8 cellular contexts compared by ENCODE assay signal in genomic region chr6:36131517-36132220, GRCh38. TPM values are rescaled to one million over a fixed set of nuclear protein-coding genes. Genes with fewer than 3 reads are reported as not detected.
DNase-seq lines count a peak whose midpoint lies in the region; ATAC-seq, FAIRE-seq and TF ChIP-seq lines count a peak whose summit lies in the region.

No MANE protein-coding gene starts in this region.

- intact Hi-C loops in body of pancreas (cut with DNase I): no loop called here
- intact Hi-C loops in HepG2 (cut with micrococcal nuclease; ENCODE audit: unreplicated experiment): loop anchor here (2.0 to 5.0 kb wide), 2 partner anchors 65 to 171 kb away; partner anchors contain the start of gene BRPF3

- no peaks in the 10 kb centered on the region for H3K27me3 ChIP-seq in body of pancreas
- H3K27me3 ChIP-seq in HepG2 (ENCODE audit: control insufficient read depth in 1 of 2, insufficient read depth in 2 of 2, low read length in 2 of 2): no peaks in the 10 kb centered on the region

- BruUV-seq in HepG2 (replicated peaks; lab: Mats Ljungman, UMichigan): no TSS peak

- H4K20me1 ChIP-seq in HepG2 (ENCODE audit: insufficient read depth, low read length): no peaks in the 10 kb centered on the region

- H2AFZ ChIP-seq in HepG2 (ENCODE audit: low read length): no peak overlapping the region

- ATAC-seq in GM21526 (IDR thresholded peaks at IDR 0.05; ENCODE audit: low FRiP score, unreplicated experiment): peak; percentile 77
- ATAC-seq in body of pancreas: peak; percentile 53
- peak; percentile 22 for ATAC-seq in HepG2

- TF ChIP-seq POLR2A in body of pancreas (IDR thresholded peaks at IDR 0.05): no peak
- no peak; a peak in 1 of 4 replicates for TF ChIP-seq POLR2A in HepG2 (IDR thresholded peaks at IDR 0.05; ENCODE audit: insufficient read depth in 1 of 2, low read depth in 2 of 2, low read length in 2 of 2)

- POLR2A ChIA-PET in HepG2 (lab: Yijun Ruan, JAX): interaction anchor here (0.6 to 4.3 kb wide), 28 partner anchors 9 to 743 kb away, joined by 3 to 45 read pairs (median 4); partner anchors contain the start of genes BRPF3, MAPK14 and PPIL1

- TF ChIP-seq EP300 in HepG2 (IDR thresholded peaks at IDR 0.05; ENCODE audit: low read depth in 2 of 2, low read length in 2 of 2) (peak in 1 of 2 experiments; percentile 57; a peak in 1 of 4 replicates), HepG2 (CRISPR knock-in tag; IDR thresholded peaks at IDR 0.05; ENCODE audit: borderline replicate concordance) (no peak)

- H3K9ac ChIP-seq in HepG2 (ENCODE audit: insufficient read depth, low read depth, low read length): peak overlapping the region; percentile 93

- H3K4me1 ChIP-seq in body of pancreas (peaks cover 28% of the 10 kb centered on the region), HepG2 (ENCODE audit: insufficient read depth, low read length) (peaks cover 66% of the 10 kb centered on the region)

- DNase-seq in EH (ENCODE audit: low read depth): peak; percentile 78
- peak; percentile 63 for DNase-seq in HT-29 (ENCODE audit: low spot score)
- DNase-seq in SHP77 treated with DMSO at 0.1 percent for 48 hours (lab: John Stamatoyannopoulos, UW): peak; percentile 58
- DNase-seq in body of pancreas: peak; percentile 79 to 88 (median 86)
- DNase-seq in HepG2 (ENCODE audit: low spot score): peak; percentile 84
- DNase-seq in stimulated activated CD8-positive, alpha-beta memory T cell treated with anti-CD3 and anti-CD28 coated beads, Interleukin-15, amount 100 ng/mL, for 48 hours (ENCODE audit: low read depth in 2 of 2): peak; percentile 46 to 49
- no peak for DNase-seq in H4 (ENCODE audit: low spot score)

- H3K4me3 ChIP-seq in body of pancreas (peak overlapping the region in 1 of 2 donors; percentile 54), HepG2 (replicated peaks in 1 of 3; ENCODE audit: insufficient read depth in 1 of 3, low read depth in 2 of 3, low read length in 3 of 3) (peak overlapping the region; percentile 75 to 92 (median 75))

- H3K36me3 ChIP-seq in body of pancreas (replicated peaks in 1 of 2; ENCODE audit: insufficient read depth in 1 of 2, low read depth in 2 of 2) (peaks cover 1 to 3% of the 10 kb centered on the region in 2 donors), HepG2 (replicated peaks in 1 of 2; ENCODE audit: control insufficient read depth in 1 of 2, insufficient read depth in 2 of 2, low read length in 2 of 2) (peaks cover 6 to 28% of the 10 kb centered on the region in 2 experiments)

- peak; percentile 88 for FAIRE-seq in HepG2 (lab: Jason Lieb, UNC)

- in situ Hi-C loops in HepG2 (cut with HindIII; ENCODE audit: extremely low pct_ligation_motif_present, low pct_unique_long_range_greater_than_20kb): loop anchor here (5.0 kb wide), 1 partner anchor 66 kb away; the partner anchor contains the start of gene BRPF3

- H3K9me3 ChIP-seq in body of pancreas (no peaks in the 10 kb centered on the region), HepG2 (ENCODE audit: low read length) (no peaks in the 10 kb centered on the region)

- no peak for TF ChIP-seq RAD21 in HepG2 (CRISPR knock-in tag; IDR thresholded peaks at IDR 0.05)

- CTCF ChIA-PET in HepG2 (lab: Yijun Ruan, JAX; ENCODE audit: low intra/inter-chr PET ratio, low total read pairs): no interaction called here

- peak overlapping the region; percentile 100 for H3K4me2 ChIP-seq in HepG2 (ENCODE audit: low read depth, low read length)

- H3K27ac ChIP-seq in body of pancreas (peak overlapping the region; percentile 91 to 93 (median 92)), HepG2 (ENCODE audit: extremely low read length, insufficient read depth, low read length) (peak overlapping the region; percentile 90)

- H3K79me2 ChIP-seq in HepG2 (ENCODE audit: insufficient read depth, low read length): no peaks in the 10 kb centered on the region

- WGBS in body of pancreas, 2 donors: 2 to 4% methylated on average over 6 to 8 of the region's 8 CpGs
- WGBS in HepG2 (ENCODE audit: low lambda C conversion rate): 0% methylated on average over 7 of the region's 8 CpGs

- no peak for TF ChIP-seq CTCF in body of pancreas (IDR thresholded peaks at IDR 0.05)
- TF ChIP-seq CTCF in HepG2 (CRISPR knock-in tag; IDR thresholded peaks at IDR 0.05): no peak

TF ChIP-seq in HepG2, 621 proteins besides CTCF, POLR2A, EP300 and RAD21 (continues in another document):
- TF ChIP-seq HDAC6 (IDR thresholded peaks at IDR 0.05; ENCODE audit: low read depth, low read length): no peak
- 0 out of 2 replicates have a peak, but pooled peaks have one; percentile 48 for TF ChIP-seq NFATC3 (CRISPR knock-in tag; IDR thresholded peaks at IDR 0.05)
- 0 out of 2 replicates have a peak, but pooled peaks have one; percentile 38 for TF ChIP-seq MXD4 (CRISPR knock-in tag; IDR thresholded peaks at IDR 0.05)
- peak; percentile 10; the same call in 1 of the 2 replicates for TF ChIP-seq SIX1 (CRISPR knock-in tag; IDR thresholded peaks at IDR 0.05; ENCODE audit: borderline replicate concordance)
- no peak for TF ChIP-seq ATM (IDR thresholded peaks at IDR 0.05; ENCODE audit: borderline replicate concordance)
- no peak; the same call in 1 of the 2 replicates for TF ChIP-seq ZNF782 (CRISPR knock-in tag; IDR thresholded peaks at IDR 0.05; ENCODE audit: borderline replicate concordance)
- no peak; the same call in 1 of the 2 replicates for TF ChIP-seq TARDBP (CRISPR knock-in tag; IDR thresholded peaks at IDR 0.05)
- peak; percentile 25; the same call in 1 of the 2 replicates for TF ChIP-seq HDAC2 (CRISPR knock-in tag; IDR thresholded peaks at IDR 0.05)
- peak; percentile 20; the same call in 1 of the 2 replicates for TF ChIP-seq NFKBIZ (CRISPR knock-in tag; IDR thresholded peaks at IDR 0.05)
- TF ChIP-seq NCOR1 (IDR thresholded peaks at IDR 0.05; ENCODE audit: borderline replicate concordance, low read length): peak; percentile 65
- no peak for TF ChIP-seq EEA1 (CRISPR knock-in tag; IDR thresholded peaks at IDR 0.05; ENCODE audit: borderline replicate concordance)
- TF ChIP-seq ZNF576 (CRISPR knock-in tag; IDR thresholded peaks at IDR 0.05): no peak
- TF ChIP-seq ZNF567 (CRISPR knock-in tag; IDR thresholded peaks at IDR 0.05; ENCODE audit: borderline replicate concordance): no peak; the same call in 1 of the 2 replicates
- TF ChIP-seq IRX3 (CRISPR knock-in tag; IDR thresholded peaks at IDR 0.05; ENCODE audit: borderline replicate concordance, low read depth): 0 out of 2 replicates have a peak, but pooled peaks have one; percentile 4
- TF ChIP-seq ZBTB46 (CRISPR knock-in tag; IDR thresholded peaks at IDR 0.05; ENCODE audit: borderline replicate concordance): no peak
- 0 out of 2 replicates have a peak, but pooled peaks have one; percentile 67 for TF ChIP-seq ZNF430 (CRISPR knock-in tag; IDR thresholded peaks at IDR 0.05)
- no peak for TF ChIP-seq ZNF343 (CRISPR knock-in tag; IDR thresholded peaks at IDR 0.05)
- no peak; the same call in 1 of the 2 replicates for TF ChIP-seq TRIM24 (CRISPR knock-in tag; IDR thresholded peaks at IDR 0.05)
- TF ChIP-seq ZEB1 (IDR thresholded peaks at IDR 0.05; ENCODE audit: insufficient replicate concordance, low read depth): no peak
- TF ChIP-seq ZNF558 (CRISPR knock-in tag; IDR thresholded peaks at IDR 0.05; ENCODE audit: borderline replicate concordance): no peak; the same call in 1 of the 2 replicates

RNA-seq across cellular contexts. Expression of gene MAPK13, which starts 1.4 kb away (rescaled TPM):
- total RNA-seq in HT-29 (2014; rRNA removed; shearing (Covaris generic)): 101 and 103 TPM in 2 replicates
- 10 to 100 TPM; 32.2 to 37.9 TPM for total RNA-seq in body of pancreas
- 12.7 and 17.8 TPM in 2 replicates for total RNA-seq in HepG2 (2016; rRNA removed; fragmentation: Illumina TruSeq; extraction: Trizol)
- 6.7 and 7.7 TPM in 2 replicates for total RNA-seq in HepG2 (2016; cell fraction: cytosol; rRNA removed; fragmentation: Illumina TruSeq; extraction: Trizol; ENCODE audit: low read depth)
- 13.2 and 13.6 TPM in 2 replicates for total RNA-seq in HepG2 (2016; cell fraction: insoluble cytoplasmic fraction; rRNA removed; fragmentation: Illumina TruSeq; extraction: Trizol)
- total RNA-seq in HepG2 (2016; cell fraction: membrane; rRNA removed; fragmentation: Illumina TruSeq; extraction: Trizol): 16.3 and 17.8 TPM in 2 replicates
- 12.2 and 12.8 TPM in 2 replicates for total RNA-seq in HepG2 (2016; cell fraction: nucleus; rRNA removed; fragmentation: Illumina TruSeq; extraction: Trizol)
- polyA plus RNA-seq in HepG2 (2011; rRNA removed): 43.4 and 48.6 TPM in 2 replicates
- 29.8 and 31.4 TPM in 2 replicates for polyA plus RNA-seq in HepG2 (2011; cell fraction: cytosol; rRNA removed)
- polyA plus RNA-seq in HepG2 (2011; cell fraction: nucleus; rRNA removed): 203 and 226 TPM in 2 replicates
- polyA plus RNA-seq in HepG2 (2012): 27.9 and 35.1 TPM in 2 replicates
- 19.7 and 23.2 TPM in 2 replicates for polyA plus RNA-seq in HepG2 (2016; cell fraction: cytosol; fragmentation: Illumina TruSeq; extraction: Trizol; ENCODE audit: low read depth)
- 26.4 and 34.1 TPM in 2 replicates for polyA plus RNA-seq in HepG2 (2016; cell fraction: insoluble cytoplasmic fraction; fragmentation: Illumina TruSeq; extraction: Trizol; ENCODE audit: low read depth)
- polyA plus RNA-seq in HepG2 (2016; cell fraction: membrane; fragmentation: Illumina TruSeq; extraction: Trizol; ENCODE audit: low read depth): 27.6 and 29.3 TPM in 2 replicates
- 36.0 and 42.2 TPM in 2 replicates for polyA plus RNA-seq in HepG2 (2016; cell fraction: nucleus; fragmentation: Illumina TruSeq; extraction: Trizol; ENCODE audit: insufficient read depth, low read depth)
- polyA minus RNA-seq in HepG2 (2011; rRNA and poly(A)+ RNA removed; ENCODE audit: low replicate concordance): 3.1 and 49.1 TPM in 2 replicates
- polyA minus RNA-seq in HepG2 (2011; cell fraction: cytosol; rRNA and poly(A)+ RNA removed): 16.3 and 18.6 TPM in 2 replicates
- 30.6 and 42.0 TPM in 2 replicates for polyA minus RNA-seq in HepG2 (2011; cell fraction: nucleus; rRNA and poly(A)+ RNA removed)
- not detected in 2 replicates for total RNA-seq in H4 (2014; rRNA removed; shearing (Covaris generic))

Comparison
In these comparisons a context has a peak if more than half of its experiments do, and no peak if none do; other contexts are left out.
1. ATAC-seq: peak in every context shown above with its lines; median percentile 77 in GM21526; 53 in body of pancreas; 22 in HepG2.